ENCODE assay signal across 28 cellular contexts in the genomic region with DNA sequence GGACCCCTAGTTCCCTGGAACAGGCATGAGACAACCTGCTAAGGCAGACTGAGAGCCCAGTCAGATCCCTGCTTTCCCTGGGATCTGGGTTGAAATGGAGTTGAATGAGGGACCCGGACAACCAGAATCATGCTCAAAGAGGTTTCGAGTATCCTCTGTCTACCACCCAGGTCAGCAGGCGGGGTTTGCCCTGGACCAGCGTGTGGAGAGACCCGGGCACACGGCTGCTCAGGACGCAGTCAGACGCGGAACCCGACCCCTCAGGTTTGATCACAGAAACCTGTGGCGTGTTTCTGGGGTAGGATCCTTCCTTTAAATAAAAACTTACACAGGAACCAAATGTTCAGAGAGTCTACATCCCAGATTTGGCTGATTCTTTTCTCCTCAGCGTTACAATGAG.
"Had no signal": no experiment of that assay in that cellular context is flagged by ENCODE, and none has a peak within 500 bp of the region (broad histone marks: within the 10 kb centered on the region; RNA-seq: fewer than 3 reads in every experiment).

No MANE protein-coding gene starts in this region.

- H3K27ac Mint-ChIP-seq: activated CD4-positive, alpha-beta memory T cell treated with anti-CD3 and anti-CD28 coated beads for 36 hours; activated CD8-positive, alpha-beta memory T cell treated with anti-CD3 and anti-CD28 coated beads, Interleukin-2, amount 10 ng/mL, durations not matched to agents 7 days and 5 days; activated CD8-positive, alpha-beta T cell treated with anti-CD3 and anti-CD28 coated beads, Interleukin-2, amount 10 ng/mL, durations not matched to agents 7 days and 5 days; activated naive CD4-positive, alpha-beta T cell treated with anti-CD3 and anti-CD28 coated beads, Interleukin-2, amount 10 ng/mL, durations not matched to agents 7 days and 5 days; activated naive CD4-positive, alpha-beta T cell treated with anti-CD3 and anti-CD28 coated beads, Interleukin-2, amount 50 U/mL, for 72 hours; activated naive CD8-positive, alpha-beta T cell treated with anti-CD3 and anti-CD28 coated beads, Interleukin-2, amount 10 ng/mL, durations not matched to agents 7 days and 5 days; activated T-helper 1 cell treated with anti-CD3 and anti-CD28 coated beads, Interleukin-12 subunit alpha, Interleukin-12 subunit beta, Interleukin-2, Interleukin-4 antibody, amounts not matched to agents 30 ng/mL and 10 ng/mL and 1 ng/mL, durations not matched to agents 14 hours and 24 hours and 36 hours; activated T-helper 2 cell treated with anti-CD3 and anti-CD28 coated beads, Interferon-gamma antibody, Interleukin-2, Interleukin-4, amounts not matched to agents 10 μg/mL and 5 μg/mL and 100 μg/mL, durations not matched to agents 14 hours and 24 hours and 36 hours; brain; endodermal cell; WTC11 had no signal

- ATAC-seq: activated CD8-positive, alpha-beta memory T cell treated with anti-CD3 and anti-CD28 coated beads, Interleukin-2, amount 10 ng/mL, durations not matched to agents 7 days and 5 days; activated CD8-positive, alpha-beta T cell treated with anti-CD3 and anti-CD28 coated beads, Interleukin-2, amount 10 ng/mL, durations not matched to agents 7 days and 5 days; activated naive CD4-positive, alpha-beta T cell treated with anti-CD3 and anti-CD28 coated beads, Interleukin-2, amount 50 U/mL, for 72 hours; esophagus mucosa; WTC11 had no signal

- H3K4me3 ChIP-seq: ascending aorta, breast epithelium, cardiac muscle cell, colonic mucosa, dorsolateral prefrontal cortex had no signal

- H3K4me3 Mint-ChIP-seq: activated CD4-positive, alpha-beta memory T cell treated with anti-CD3 and anti-CD28 coated beads for 36 hours; activated CD8-positive, alpha-beta memory T cell treated with anti-CD3 and anti-CD28 coated beads, Interleukin-2, amount 10 ng/mL, durations not matched to agents 7 days and 5 days; activated CD8-positive, alpha-beta T cell treated with anti-CD3 and anti-CD28 coated beads, Interleukin-2, amount 10 ng/mL, durations not matched to agents 7 days and 5 days; activated naive CD4-positive, alpha-beta T cell treated with anti-CD3 and anti-CD28 coated beads, Interleukin-2, amount 10 ng/mL, durations not matched to agents 7 days and 5 days; activated naive CD8-positive, alpha-beta T cell treated with anti-CD3 and anti-CD28 coated beads, Interleukin-2, amount 10 ng/mL, durations not matched to agents 7 days and 5 days; activated T-helper 1 cell treated with anti-CD3 and anti-CD28 coated beads, Interleukin-12 subunit alpha, Interleukin-12 subunit beta, Interleukin-2, Interleukin-4 antibody, amounts not matched to agents 30 ng/mL and 10 ng/mL and 1 ng/mL, durations not matched to agents 14 hours and 24 hours and 36 hours; brain; endodermal cell; WTC11 had no signal

- H3K27ac ChIP-seq: ascending aorta, breast epithelium, cardiac muscle cell, colonic mucosa, VCaP had no signal

- H3K36me3 Mint-ChIP-seq: activated CD4-positive, alpha-beta memory T cell treated with anti-CD3 and anti-CD28 coated beads for 36 hours; activated CD8-positive, alpha-beta memory T cell treated with anti-CD3 and anti-CD28 coated beads, Interleukin-2, amount 10 ng/mL, durations not matched to agents 7 days and 5 days; activated naive CD4-positive, alpha-beta T cell treated with anti-CD3 and anti-CD28 coated beads, Interleukin-2, amount 10 ng/mL, durations not matched to agents 7 days and 5 days; activated naive CD4-positive, alpha-beta T cell treated with anti-CD3 and anti-CD28 coated beads, Interleukin-2, amount 50 U/mL, for 72 hours; activated naive CD8-positive, alpha-beta T cell treated with anti-CD3 and anti-CD28 coated beads, Interleukin-2, amount 10 ng/mL, durations not matched to agents 7 days and 5 days; WTC11 had no signal

- H3K4me1 Mint-ChIP-seq: activated CD8-positive, alpha-beta memory T cell treated with anti-CD3 and anti-CD28 coated beads, Interleukin-2, amount 10 ng/mL, durations not matched to agents 7 days and 5 days; activated naive CD4-positive, alpha-beta T cell treated with anti-CD3 and anti-CD28 coated beads, Interleukin-2, amount 10 ng/mL, durations not matched to agents 7 days and 5 days; activated naive CD8-positive, alpha-beta T cell treated with anti-CD3 and anti-CD28 coated beads, Interleukin-2, amount 10 ng/mL, durations not matched to agents 7 days and 5 days; endodermal cell had no signal

- H3K27me3 Mint-ChIP-seq: activated CD4-positive, alpha-beta memory T cell treated with anti-CD3 and anti-CD28 coated beads for 36 hours; activated CD8-positive, alpha-beta memory T cell treated with anti-CD3 and anti-CD28 coated beads, Interleukin-2, amount 10 ng/mL, durations not matched to agents 7 days and 5 days; activated naive CD4-positive, alpha-beta T cell treated with anti-CD3 and anti-CD28 coated beads, Interleukin-2, amount 10 ng/mL, durations not matched to agents 7 days and 5 days; activated naive CD8-positive, alpha-beta T cell treated with anti-CD3 and anti-CD28 coated beads, Interleukin-2, amount 10 ng/mL, durations not matched to agents 7 days and 5 days; brain had no signal

- DNase-seq: activated CD4-positive, alpha-beta memory T cell treated with anti-CD3 and anti-CD28 coated beads for 36 hours; activated CD4-positive, alpha-beta T cell treated with anti-CD3 and anti-CD28 coated beads for 1 hour; activated CD4-positive, alpha-beta T cell treated with anti-CD3 and anti-CD28 coated beads for 48 hours; activated CD4-positive, alpha-beta T cell treated with anti-CD3 and anti-CD28 coated beads, Interleukin-2, amount 50 U/mL, for 1 hour; activated CD8-positive, alpha-beta memory T cell treated with anti-CD3 and anti-CD28 coated beads, Interleukin-2, amount 10 ng/mL, durations not matched to agents 7 days and 5 days; activated CD8-positive, alpha-beta memory T cell treated with anti-CD3 and anti-CD28 coated beads, Interleukin-2, amount 50 U/mL, for 4 hours; activated CD8-positive, alpha-beta T cell treated with anti-CD3 and anti-CD28 coated beads, Interleukin-2, amount 10 ng/mL, durations not matched to agents 7 days and 5 days; activated effector memory CD4-positive, alpha-beta T cell treated with anti-CD3 and anti-CD28 coated beads, Interleukin-2, amount 50 U/mL, for 16 hours; activated naive CD4-positive, alpha-beta T cell treated with anti-CD3 and anti-CD28 coated beads, Interleukin-2, amount 10 ng/mL, durations not matched to agents 7 days and 5 days; activated naive CD8-positive, alpha-beta T cell treated with anti-CD3 and anti-CD28 coated beads, Interleukin-2, amount 10 ng/mL, durations not matched to agents 7 days and 5 days; activated T-cell treated with anti-CD3 and anti-CD28 coated beads, Interleukin-2, amount 50 U/mL, for 1 hour; activated T-cell treated with anti-CD3 and anti-CD28 coated beads, Interleukin-2, amount 50 U/mL, for 48 hours; colonic mucosa; effector memory CD4-positive, alpha-beta T cell; endodermal cell; foreskin fibroblast; T-helper 2 cell had no signal

- H3K9me3 Mint-ChIP-seq: activated CD4-positive, alpha-beta memory T cell treated with anti-CD3 and anti-CD28 coated beads for 36 hours; activated naive CD4-positive, alpha-beta T cell treated with anti-CD3 and anti-CD28 coated beads, Interleukin-2, amount 50 U/mL, for 72 hours; activated naive CD8-positive, alpha-beta T cell treated with anti-CD3 and anti-CD28 coated beads, Interleukin-2, amount 10 ng/mL, durations not matched to agents 7 days and 5 days; endodermal cell; WTC11 had no signal

- H3K27me3 ChIP-seq: ascending aorta, breast epithelium, cardiac muscle cell, colonic mucosa, dorsolateral prefrontal cortex had no signal

- H3K36me3 ChIP-seq: ascending aorta, breast epithelium, cardiac muscle cell, colonic mucosa had no signal

- H3K9me3 ChIP-seq: ascending aorta, colonic mucosa had no signal

- H3K4me1 ChIP-seq: ascending aorta, breast epithelium, colonic mucosa had no signal
